ENCODE assay signal across 17 cellular contexts in genomic region chr6:47112311-47112710, GRCh38.
A peak's percentile ranks its signal among the peaks of the same experiment; 100 is the strongest.
DNase-seq lines count a peak whose midpoint lies in the region; ATAC-seq and TF ChIP-seq lines count a peak whose summit lies in the region.
"Had no signal": no experiment of that assay in that cellular context is flagged by ENCODE, and none has a peak within 500 bp of the region (broad histone marks: within the 10 kb centered on the region; RNA-seq: fewer than 3 reads in every experiment).

No MANE protein-coding gene starts in this region.

- H3K9me3 Mint-ChIP-seq in MCF 10A (ENCODE audit: unreplicated experiment), result no peaks in the 10 kb centered on the region
- H3K9me3 Mint-ChIP-seq: CD4-positive, alpha-beta memory T cell had no signal

- no TSS peak for BruUV-seq in MCF 10A (replicated peaks; lab: Mats Ljungman, UMichigan)
- no TSS peak for BruUV-seq in mammary epithelial cell (replicated peaks; lab: Mats Ljungman, UMichigan)
- BruUV-seq in Panc1 (replicated peaks; lab: Mats Ljungman, UMichigan), result no TSS peak

- no peak overlapping the region for H3K27ac ChIP-seq in mammary epithelial cell (ENCODE audit: insufficient read depth, low read depth, low read length)
- H3K27ac ChIP-seq in Panc1 (ENCODE audit: low read length), result peak overlapping the region; percentile 68; the same call in 1 of the 2 replicates
- H3K27ac ChIP-seq in colonic mucosa, result peak overlapping the region; percentile 29
- H3K27ac ChIP-seq in smooth muscle cell (ENCODE audit: low read depth), result peak overlapping the region; percentile 30
- H3K27ac ChIP-seq in foreskin keratinocyte, result no peak overlapping the region
- H3K27ac ChIP-seq: BLaER1 had no signal

- H3K79me2 ChIP-seq in mammary epithelial cell (ENCODE audit: insufficient read depth, low read length) (no peaks in the 10 kb centered on the region), smooth muscle cell (ENCODE audit: low read depth) (no peaks in the 10 kb centered on the region)

- ATAC-seq in Panc1 (no peak), foreskin keratinocyte (no peak), GM21786 (IDR thresholded peaks at IDR 0.05; ENCODE audit: unreplicated experiment) (no peak)
- ATAC-seq: Right ventricle myocardium inferior had no signal

- no peaks in the 10 kb centered on the region for H3K36me3 Mint-ChIP-seq in MCF 10A (ENCODE audit: insufficient read depth, unreplicated experiment)
- H3K36me3 Mint-ChIP-seq: CD4-positive, alpha-beta memory T cell had no signal

- intact Hi-C loops in MCF 10A (cut with micrococcal nuclease), result no loop called here
- intact Hi-C loops in mammary epithelial cell (cut with micrococcal nuclease), result no loop called here
- intact Hi-C loops in Panc1 (cut with micrococcal nuclease; ENCODE audit: unreplicated experiment), result no loop called here
- intact Hi-C loops in colonic mucosa (cut with DNase I), result no loop called here

- peaks cover 7% of the 10 kb centered on the region for H3K4me1 ChIP-seq in mammary epithelial cell (ENCODE audit: insufficient read depth, low read length)
- peaks cover 14% of the 10 kb centered on the region; the same call in 1 of the 2 replicates for H3K4me1 ChIP-seq in Panc1 (ENCODE audit: control insufficient read depth, insufficient read depth, low read length)
- no peaks in the 10 kb centered on the region for H3K4me1 ChIP-seq in colonic mucosa
- H3K4me1 ChIP-seq in smooth muscle cell (ENCODE audit: low read depth), result peaks cover 4% of the 10 kb centered on the region
- peaks cover 5% of the 10 kb centered on the region for H3K4me1 ChIP-seq in foreskin keratinocyte
- H3K4me1 ChIP-seq: BLaER1 had no signal

- no peaks in the 10 kb centered on the region for H3F3A ChIP-seq in smooth muscle cell (ENCODE audit: low read depth)

- in situ Hi-C loops in mammary epithelial cell (cut with MboI; ENCODE audit: low sequenced_read_pairs in 2 of 2), result no loop called here
- in situ Hi-C loops in Panc1 (cut with HindIII; ENCODE audit: low pct_unique_long_range_greater_than_20kb, low sequenced_read_pairs), result no loop called here
- in situ Hi-C loops in ACHN (cut with HindIII; ENCODE audit: low pct_ligation_motif_present, low pct_unique_long_range_greater_than_20kb, low sequenced_read_pairs), result no loop called here

- no peak overlapping the region for H2AFZ ChIP-seq in mammary epithelial cell (ENCODE audit: low read depth, low read length)
- no peak overlapping the region for H2AFZ ChIP-seq in smooth muscle cell (ENCODE audit: low read depth)

- H3K9me3 ChIP-seq in mammary epithelial cell (replicated peaks; ENCODE audit: insufficient read depth, low read length) (no peaks in the 10 kb centered on the region), Panc1 (ENCODE audit: control insufficient read depth, insufficient read depth, low read depth, low read length) (no peaks in the 10 kb centered on the region), colonic mucosa (no peaks in the 10 kb centered on the region), smooth muscle cell (replicated peaks; ENCODE audit: low read depth) (no peaks in the 10 kb centered on the region)
- H3K9me3 ChIP-seq: BLaER1 had no signal

- H3K27me3 ChIP-seq in mammary epithelial cell (ENCODE audit: insufficient read depth, low read length) (no peaks in the 10 kb centered on the region), Panc1 (ENCODE audit: control insufficient read depth, insufficient read depth, low read length) (no peaks in the 10 kb centered on the region), colonic mucosa (no peaks in the 10 kb centered on the region), smooth muscle cell (ENCODE audit: low read depth) (no peaks in the 10 kb centered on the region), foreskin keratinocyte (no peaks in the 10 kb centered on the region)
- H3K27me3 ChIP-seq: BLaER1 had no signal

- H3K4me3 ChIP-seq in mammary epithelial cell (replicated peaks in 1 of 3; ENCODE audit: insufficient read depth in 1 of 3, low read depth in 2 of 3, low read length in 3 of 3), result no peak overlapping the region
- H3K4me3 ChIP-seq in Panc1 (ENCODE audit: low read depth in 2 of 2, low read length in 2 of 2), result no peak overlapping the region
- no peak overlapping the region for H3K4me3 ChIP-seq in colonic mucosa
- H3K4me3 ChIP-seq in smooth muscle cell, result no peak overlapping the region
- H3K4me3 ChIP-seq: BLaER1 had no signal

- dilution Hi-C loops in mammary epithelial cell (cut with HindIII; ENCODE audit: low sequenced_read_pairs), result no loop called here

- no peak overlapping the region for H3K4me3 Mint-ChIP-seq in MCF 10A (ENCODE audit: unreplicated experiment)
- H3K4me3 Mint-ChIP-seq: CD4-positive, alpha-beta memory T cell had no signal

- H3K4me1 Mint-ChIP-seq in MCF 10A (ENCODE audit: insufficient read depth, unreplicated experiment), result peaks cover 13% of the 10 kb centered on the region
- H3K4me1 Mint-ChIP-seq: CD4-positive, alpha-beta memory T cell had no signal

- H3K27ac Mint-ChIP-seq in MCF 10A (ENCODE audit: low read depth, unreplicated experiment), result peak overlapping the region; percentile 27
- H3K27ac Mint-ChIP-seq: CD4-positive, alpha-beta memory T cell had no signal

- H3K9ac ChIP-seq in mammary epithelial cell (ENCODE audit: insufficient read depth, low read length) (no peak overlapping the region), colonic mucosa (ENCODE audit: low read depth in 2 of 2, low read length in 2 of 2) (no peak overlapping the region), smooth muscle cell (ENCODE audit: low read depth) (no peak overlapping the region)
- H3K9ac ChIP-seq: BLaER1 had no signal

- POLR2A ChIA-PET in MCF 10A (lab: Yijun Ruan, JAX), result interaction anchor here (0.6 kb wide), 1 partner anchor 1194 kb away, joined by 3 read pairs; no protein-coding TSS in a partner anchor
- POLR2A ChIA-PET in Panc1 (lab: Charles Lee), result interaction anchor here (0.7 kb wide), 1 partner anchor 9 kb away, joined by 3 read pairs; no protein-coding TSS in a partner anchor

- no peaks in the 10 kb centered on the region for H3K36me3 ChIP-seq in mammary epithelial cell (ENCODE audit: insufficient read depth, low read length)
- no peaks in the 10 kb centered on the region for H3K36me3 ChIP-seq in Panc1 (ENCODE audit: control insufficient read depth, insufficient read depth, low read length)
- no peaks in the 10 kb centered on the region for H3K36me3 ChIP-seq in colonic mucosa
- no peaks in the 10 kb centered on the region for H3K36me3 ChIP-seq in smooth muscle cell (ENCODE audit: low read depth)
- H3K36me3 ChIP-seq: BLaER1 had no signal

- no peaks in the 10 kb centered on the region for H3K27me3 Mint-ChIP-seq in MCF 10A (ENCODE audit: insufficient read depth, unreplicated experiment)

- CTCF ChIA-PET in MCF 10A (lab: Yijun Ruan, JAX) (no interaction called here), mammary epithelial cell (lab: Charles Lee; ENCODE audit: low non-redundant PET) (no interaction called here), Panc1 (lab: Charles Lee) (interaction anchor here (0.7 kb wide), 1 partner anchor 123 kb away, joined by 5 read pairs; no protein-coding TSS in a partner anchor)

- DNase-seq in MCF 10A (ENCODE audit: unreplicated experiment) (no peak), mammary epithelial cell (no peak), Panc1 (ENCODE audit: low read depth, low spot score) (no peak), colonic mucosa (no peak), smooth muscle cell (lab: John Stamatoyannopoulos, UW; ENCODE audit: unreplicated experiment) (no peak), foreskin keratinocyte (no peak), ACHN (no peak)
- DNase-seq: 8988T; CD4-positive, alpha-beta memory T cell; MM.1S; NCI-H1092; NCI-H146; NCI-H2029 treated with DMSO at 0.1 percent for 48 hours; NCI-H774 had no signal

- H3K4me2 ChIP-seq in mammary epithelial cell (ENCODE audit: insufficient read depth, low read depth, low read length) (no peak overlapping the region), smooth muscle cell (no peak overlapping the region)
- H3K4me2 ChIP-seq: BLaER1 had no signal

- TF ChIP-seq CTCF in MCF 10A (IDR thresholded peaks at IDR 0.05; ENCODE audit: unreplicated experiment), result no peak
- TF ChIP-seq CTCF in mammary epithelial cell (conservative IDR thresholded peaks at IDR 0.05 in 1 of 2, IDR thresholded peaks at IDR 0.05 in 1 of 2; ENCODE audit: extremely low read depth in 1 of 2, insufficient read depth in 1 of 2, low read depth in 1 of 2, low read length in 2 of 2), result no peak
- no peak for TF ChIP-seq CTCF in Panc1 (IDR thresholded peaks at IDR 0.05)
- TF ChIP-seq CTCF in colonic mucosa (IDR thresholded peaks at IDR 0.05), result no peak
- no peak for TF ChIP-seq CTCF in smooth muscle cell (IDR thresholded peaks at IDR 0.05; ENCODE audit: borderline replicate concordance, insufficient read depth, poor library complexity, severe bottlenecking)
- no peak for TF ChIP-seq CTCF in foreskin keratinocyte (conservative IDR thresholded peaks at IDR 0.05)

- H4K20me1 ChIP-seq in mammary epithelial cell (ENCODE audit: insufficient read depth, low read length) (no peaks in the 10 kb centered on the region), smooth muscle cell (ENCODE audit: low read depth) (no peaks in the 10 kb centered on the region)
- H4K20me1 ChIP-seq: BLaER1 had no signal

- WGBS in mammary epithelial cell (ENCODE audit: low coverage, missing lambda C conversion rate), result 88% methylated on average over 1 of the region's 1 CpG
- WGBS in smooth muscle cell (ENCODE audit: low lambda C conversion rate), result 96% methylated on average over 1 of the region's 1 CpG

Comparison
In these comparisons a context has a peak if more than half of its experiments do, and no peak if none do; other contexts are left out.
1. H3K27ac ChIP-seq: peak in Panc1 (single experiment), colonic mucosa (single experiment) and smooth muscle cell (single experiment); none in mammary epithelial cell (single experiment) and foreskin keratinocyte (single experiment).